In genomic region chr9:82091100-82091499, GRCh38 we compare ENCODE assay signal across 15 cellular contexts.
DNase-seq lines count a peak whose midpoint lies in the region; ATAC-seq and TF ChIP-seq lines count a peak whose summit lies in the region.
"Had no signal": no experiment of that assay in that cellular context is flagged by ENCODE, and none has a peak within 500 bp of the region (broad histone marks: within the 10 kb centered on the region; RNA-seq: fewer than 3 reads in every experiment).

No MANE protein-coding gene starts in this region.

- WGBS in right cardiac atrium = 76% methylated on average over 1 of the region's 1 CpG

- no peak for DNase-seq in left ventricle myocardium superior
- DNase-seq in right cardiac atrium = no peak
- DNase-seq in kidney tubule cell (ENCODE audit: low spot score) = peak; percentile 52
- no peak for DNase-seq in COLO829 (ENCODE audit: low spot score)
- no peak for DNase-seq in AML-193 (lab: John Stamatoyannopoulos, UW)
- DNase-seq: CD4-positive, alpha-beta memory T cell; DMS79 treated with DMSO at 0.1 percent for 48 hours; H9; MV-4-11; NCI-H1436; NCI-H345 had no signal

- TF ChIP-seq CTCF in OCI-LY3 (IDR thresholded peaks at IDR 0.05; ENCODE audit: low read depth, low read length) = no peak

- H3K4me1 ChIP-seq in right cardiac atrium (ENCODE audit: control insufficient read depth, insufficient read depth, low read length) (no peaks in the 10 kb centered on the region), OCI-LY3 (ENCODE audit: low read length) (peaks cover 34% of the 10 kb centered on the region)
- H3K4me1 ChIP-seq: A549 had no signal

- peak overlapping the region; percentile 8; the same call in 1 of the 2 replicates for H2AFZ ChIP-seq in OCI-LY3 (ENCODE audit: low read depth, low read length)

- no peaks in the 10 kb centered on the region for H3K27me3 ChIP-seq in right cardiac atrium (ENCODE audit: control insufficient read depth, insufficient read depth)
- no peaks in the 10 kb centered on the region for H3K27me3 ChIP-seq in OCI-LY3 (ENCODE audit: low read depth, low read length)

- no peaks in the 10 kb centered on the region for H4K20me1 ChIP-seq in OCI-LY3 (ENCODE audit: insufficient read depth, low read length)

- peak; percentile 38 for ATAC-seq in left ventricle myocardium superior
- ATAC-seq in right cardiac atrium = no peak
- ATAC-seq in GM21723 (IDR thresholded peaks at IDR 0.05; ENCODE audit: unreplicated experiment) = no peak
- ATAC-seq: A549 had no signal

- no peak overlapping the region for H3K9ac ChIP-seq in OCI-LY3 (ENCODE audit: low read length)

- peak overlapping the region; percentile 71 for H3K4me2 ChIP-seq in OCI-LY3 (ENCODE audit: low read length)
- H3K4me2 ChIP-seq: A549 had no signal

- H3K36me3 ChIP-seq in OCI-LY3 (replicated peaks; ENCODE audit: low read depth, low read length) = no peaks in the 10 kb centered on the region

- H3K79me2 ChIP-seq in OCI-LY3 (ENCODE audit: low read length) = no peaks in the 10 kb centered on the region

- H3K9me3 ChIP-seq in right cardiac atrium (ENCODE audit: control insufficient read depth, low read length) (no peaks in the 10 kb centered on the region), OCI-LY3 (ENCODE audit: insufficient read depth, low read length) (no peaks in the 10 kb centered on the region)
- H3K9me3 ChIP-seq: A549 had no signal

- H3K27ac ChIP-seq in right cardiac atrium (ENCODE audit: low read length) (no peak overlapping the region), OCI-LY3 (ENCODE audit: low read length) (no peak overlapping the region)
- H3K27ac ChIP-seq: A549, RWPE1 had no signal

- intact Hi-C loops in left ventricle myocardium superior (cut with micrococcal nuclease) = no loop called here
- intact Hi-C loops in right cardiac atrium (cut with DNase I) = no loop called here

- no peak overlapping the region for H3K4me3 ChIP-seq in right cardiac atrium (ENCODE audit: low read length)
- H3K4me3 ChIP-seq in OCI-LY3 (ENCODE audit: low read length) = no peak overlapping the region
- H3K4me3 ChIP-seq: A549 had no signal
